ENCODE assay signal across 1 cellular context in the genomic region with DNA sequence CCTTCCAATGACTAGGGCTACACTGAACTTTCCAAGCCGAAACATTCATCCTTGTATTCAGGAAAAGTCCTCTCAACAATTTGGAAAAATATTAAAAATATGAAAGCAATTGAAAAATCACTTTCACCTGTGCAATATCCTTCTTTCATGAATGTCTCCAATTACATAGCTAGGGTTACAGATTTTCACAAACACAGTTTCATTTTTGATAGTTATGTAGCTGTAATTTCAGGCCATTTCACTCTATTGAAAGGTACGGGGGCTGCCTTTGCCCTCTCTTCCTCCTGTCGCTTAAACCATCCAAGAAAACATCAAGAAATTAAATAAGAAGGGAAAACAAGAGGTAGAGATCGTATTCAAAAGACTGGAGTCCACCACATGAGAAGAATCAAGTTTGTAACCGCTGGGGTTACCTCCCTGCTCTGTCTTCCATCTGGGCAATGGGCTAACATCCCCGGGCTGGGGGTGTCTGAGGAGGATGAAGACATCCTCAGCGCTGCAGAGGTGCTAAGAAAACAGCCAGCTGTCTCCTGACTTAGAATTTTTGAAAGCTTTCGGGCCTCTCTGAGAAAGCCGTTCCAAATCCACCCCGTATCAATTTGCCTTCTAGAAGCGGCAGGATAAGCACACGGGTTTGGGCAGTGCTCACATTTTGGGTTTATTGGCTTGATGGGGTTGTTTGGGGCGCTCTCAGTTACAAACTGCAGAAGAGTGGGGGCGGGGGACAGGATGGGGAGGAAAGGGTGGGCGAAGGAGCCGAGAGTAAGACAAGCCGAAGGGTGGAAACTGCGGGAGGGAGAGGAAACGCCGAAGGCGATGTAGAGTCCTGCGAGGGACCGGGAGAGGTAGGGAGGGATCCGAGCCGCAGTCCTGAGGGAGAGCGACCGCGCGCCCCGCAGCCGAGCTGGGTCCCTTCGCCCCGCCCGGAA.
TF ChIP-seq lines count a peak whose summit lies in the region.

No MANE protein-coding gene starts in this region.

TF ChIP-seq in HepG2, 621 proteins besides CTCF, POLR2A, EP300 and RAD21:
- TF ChIP-seq SNAPC5 (CRISPR knock-in tag; IDR thresholded peaks at IDR 0.05; ENCODE audit: borderline replicate concordance), result no peak
- no peak for TF ChIP-seq FOSL1 (CRISPR knock-in tag; IDR thresholded peaks at IDR 0.05; ENCODE audit: borderline replicate concordance)
- TF ChIP-seq TGIF2 (CRISPR knock-in tag; IDR thresholded peaks at IDR 0.05), result no peak
- TF ChIP-seq CBX2 (IDR thresholded peaks at IDR 0.05; ENCODE audit: low read depth, low read length), result peak; percentile 71; the same call in 1 of the 2 replicates
- no peak for TF ChIP-seq CBX2 (CRISPR knock-in tag; IDR thresholded peaks at IDR 0.05; ENCODE audit: low read depth)
- no peak for TF ChIP-seq RXRA (CRISPR knock-in tag; IDR thresholded peaks at IDR 0.05)
- TF ChIP-seq, protein P1, sequence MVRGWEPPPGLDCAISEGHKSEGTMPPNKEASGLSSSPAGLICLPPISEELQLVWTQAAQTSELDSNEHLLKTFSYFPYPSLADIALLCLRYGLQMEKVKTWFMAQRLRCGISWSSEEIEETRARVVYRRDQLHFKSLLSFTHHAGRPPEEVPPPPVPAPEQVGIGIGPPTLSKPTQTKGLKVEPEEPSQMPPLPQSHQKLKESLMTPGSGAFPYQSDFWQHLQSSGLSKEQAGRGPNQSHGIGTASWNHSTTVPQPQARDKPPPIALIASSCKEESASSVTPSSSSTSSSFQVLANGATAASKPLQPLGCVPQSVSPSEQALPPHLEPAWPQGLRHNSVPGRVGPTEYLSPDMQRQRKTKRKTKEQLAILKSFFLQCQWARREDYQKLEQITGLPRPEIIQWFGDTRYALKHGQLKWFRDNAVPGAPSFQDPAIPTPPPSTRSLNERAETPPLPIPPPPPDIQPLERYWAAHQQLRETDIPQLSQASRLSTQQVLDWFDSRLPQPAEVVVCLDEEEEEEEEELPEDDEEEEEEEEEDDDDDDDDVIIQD (CRISPR knock-in tag; IDR thresholded peaks at IDR 0.05; ENCODE audit: low read depth), result no peak
- TF ChIP-seq NRL (CRISPR knock-in tag; IDR thresholded peaks at IDR 0.05; ENCODE audit: borderline replicate concordance), result no peak
- TF ChIP-seq FOXP1 (IDR thresholded peaks at IDR 0.05), result no peak
- no peak for TF ChIP-seq FOXP1 (CRISPR knock-in tag; IDR thresholded peaks at IDR 0.05)
- TF ChIP-seq PAWR (CRISPR knock-in tag; IDR thresholded peaks at IDR 0.05; ENCODE audit: borderline replicate concordance), result no peak
- TF ChIP-seq EZH2 (conservative IDR thresholded peaks at IDR 0.05; ENCODE audit: low read depth, low read length), result 0 out of 2 replicates have a peak, but pooled peaks have one; percentile 10
- TF ChIP-seq ZNF629 (CRISPR knock-in tag; conservative IDR thresholded peaks at IDR 0.05), result no peak
- TF ChIP-seq ZNF660 (CRISPR knock-in tag; IDR thresholded peaks at IDR 0.05; ENCODE audit: borderline replicate concordance, low read depth), result no peak
